In the genomic region with DNA sequence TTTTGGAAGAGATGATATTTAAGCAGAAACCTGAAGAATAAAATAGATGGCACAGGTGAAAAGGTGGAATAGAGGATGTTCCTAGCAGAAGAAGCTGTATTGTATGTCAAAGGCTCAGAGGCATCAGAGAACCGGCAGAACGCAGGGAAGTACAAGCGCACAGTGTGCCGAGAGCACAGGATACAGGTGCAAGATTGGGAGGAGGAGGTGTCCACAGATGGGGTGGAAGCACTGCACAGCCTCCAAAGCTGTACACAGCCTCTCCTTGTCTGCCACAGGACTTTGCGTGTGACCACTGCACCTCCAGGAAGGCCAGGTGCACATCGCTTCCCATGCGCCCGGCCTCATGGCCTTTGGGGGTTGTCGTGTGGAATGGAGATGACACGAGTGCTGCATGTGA, we compare ENCODE assay signal across 31 cellular contexts.
"Had no signal": no experiment of that assay in that cellular context is flagged by ENCODE, and none has a peak within 500 bp of the region (broad histone marks: within the 10 kb centered on the region; RNA-seq: fewer than 3 reads in every experiment).

No MANE protein-coding gene starts in this region.

- H3K27me3 ChIP-seq: brain microvascular endothelial cell had no signal

- H3K9me3 Mint-ChIP-seq: activated CD4-positive, alpha-beta memory T cell treated with anti-CD3 and anti-CD28 coated beads, Interleukin-2, amount 10 ng/mL, durations not matched to agents 7 days and 5 days; activated T-cell treated with anti-CD3 and anti-CD28 coated beads, Interleukin-2, amount 50 U/mL, for 72 hours; dendritic cell treated with granulocyte-macrophage colony-stimulating factor and Interleukin-4, amounts not matched to agents 40 ng/mL and 50 ng/mL, for 4 days; T-helper 2 cell treated with Interferon-gamma antibody and Interleukin-4, amounts not matched to agents 5 μg/mL and 100 μg/mL, for 36 hours had no signal

- FAIRE-seq: astrocyte, bronchial epithelial cell, frontal cortex had no signal

- H3K4me3 ChIP-seq: coronary artery, dorsolateral prefrontal cortex had no signal

- H3K4me1 Mint-ChIP-seq: activated CD4-positive, alpha-beta memory T cell treated with anti-CD3 and anti-CD28 coated beads, Interleukin-2, amount 10 ng/mL, durations not matched to agents 7 days and 5 days; activated CD4-positive, alpha-beta T cell treated with anti-CD3 and anti-CD28 coated beads, Interleukin-2, amount 10 ng/mL, durations not matched to agents 7 days and 5 days; central memory CD8-positive, alpha-beta T cell had no signal

- H3K27ac Mint-ChIP-seq: activated CD4-positive, alpha-beta memory T cell treated with anti-CD3 and anti-CD28 coated beads, Interleukin-2, amount 10 ng/mL, durations not matched to agents 7 days and 5 days; activated CD4-positive, alpha-beta T cell treated with anti-CD3 and anti-CD28 coated beads, Interleukin-2, amount 10 ng/mL, durations not matched to agents 7 days and 5 days; activated naive CD8-positive, alpha-beta T cell; activated T-cell treated with anti-CD3 and anti-CD28 coated beads, Interleukin-2, amount 50 U/mL, for 24 hours; activated T-cell treated with anti-CD3 and anti-CD28 coated beads, Interleukin-2, amount 50 U/mL, for 72 hours; dendritic cell treated with granulocyte-macrophage colony-stimulating factor and Interleukin-4, amounts not matched to agents 40 ng/mL and 50 ng/mL, for 4 days; endodermal cell; T-helper 17 cell; T-helper 2 cell treated with Interferon-gamma antibody and Interleukin-4, amounts not matched to agents 5 μg/mL and 100 μg/mL, for 36 hours had no signal

- H3K36me3 Mint-ChIP-seq: activated naive CD8-positive, alpha-beta T cell had no signal

- H3K27ac ChIP-seq: brain microvascular endothelial cell, coronary artery, dorsolateral prefrontal cortex, WERI-Rb-1 had no signal

- H3K36me3 ChIP-seq: brain microvascular endothelial cell, WERI-Rb-1 had no signal

- H3K4me3 Mint-ChIP-seq: activated CD4-positive, alpha-beta memory T cell treated with anti-CD3 and anti-CD28 coated beads, Interleukin-2, amount 10 ng/mL, durations not matched to agents 7 days and 5 days; activated CD4-positive, alpha-beta T cell treated with anti-CD3 and anti-CD28 coated beads, Interleukin-2, amount 10 ng/mL, durations not matched to agents 7 days and 5 days; activated naive CD8-positive, alpha-beta T cell; activated T-cell treated with anti-CD3 and anti-CD28 coated beads, Interleukin-2, amount 50 U/mL, for 24 hours; activated T-cell treated with anti-CD3 and anti-CD28 coated beads, Interleukin-2, amount 50 U/mL, for 72 hours; central memory CD8-positive, alpha-beta T cell; dendritic cell treated with granulocyte-macrophage colony-stimulating factor and Interleukin-4, amounts not matched to agents 40 ng/mL and 50 ng/mL, for 4 days; endodermal cell; T-helper 17 cell; T-helper 2 cell treated with Interferon-gamma antibody and Interleukin-4, amounts not matched to agents 5 μg/mL and 100 μg/mL, for 36 hours had no signal

- DNase-seq: activated CD4-positive, alpha-beta memory T cell treated with anti-CD3 and anti-CD28 coated beads, Interleukin-2, amount 10 ng/mL, durations not matched to agents 7 days and 5 days; activated CD4-positive, alpha-beta T cell treated with anti-CD3 and anti-CD28 coated beads for 1 hour; activated CD4-positive, alpha-beta T cell treated with anti-CD3 and anti-CD28 coated beads for 4 hours; activated CD4-positive, alpha-beta T cell treated with anti-CD3 and anti-CD28 coated beads, Interleukin-2, amount 10 ng/mL, durations not matched to agents 7 days and 5 days; activated CD4-positive, alpha-beta T cell treated with anti-CD3 and anti-CD28 coated beads, Interleukin-2, amount 50 U/mL, for 4 hours; activated CD4-positive, CD25-positive, alpha-beta regulatory T cell; activated CD8-positive, alpha-beta memory T cell treated with anti-CD3 and anti-CD28 coated beads, Interleukin-2, amount 50 U/mL, for 48 hours; activated gamma-delta T cell treated with Interleukin-2 at 50 U/mL for 16 hours; activated naive CD4-positive, alpha-beta T cell treated with anti-CD3 and anti-CD28 coated beads, Interleukin-2, amount 50 U/mL, for 16 hours; activated naive CD4-positive, alpha-beta T cell treated with Interleukin-2 at 50 U/mL for 16 hours; activated T-cell treated with anti-CD3 and anti-CD28 coated beads for 4 hours; activated T-cell treated with anti-CD3 and anti-CD28 coated beads, Interleukin-2, amount 50 U/mL, for 24 hours; activated T-cell treated with anti-CD3 and anti-CD28 coated beads, Interleukin-2, amount 50 U/mL, for 72 hours; amniotic stem cell; anterior cingulate cortex; brain microvascular endothelial cell; dorsolateral prefrontal cortex; effector memory CD4-positive, alpha-beta T cell; foreskin fibroblast; T-helper 17 cell; T1000; WERI-Rb-1 had no signal
